In the genomic region with DNA sequence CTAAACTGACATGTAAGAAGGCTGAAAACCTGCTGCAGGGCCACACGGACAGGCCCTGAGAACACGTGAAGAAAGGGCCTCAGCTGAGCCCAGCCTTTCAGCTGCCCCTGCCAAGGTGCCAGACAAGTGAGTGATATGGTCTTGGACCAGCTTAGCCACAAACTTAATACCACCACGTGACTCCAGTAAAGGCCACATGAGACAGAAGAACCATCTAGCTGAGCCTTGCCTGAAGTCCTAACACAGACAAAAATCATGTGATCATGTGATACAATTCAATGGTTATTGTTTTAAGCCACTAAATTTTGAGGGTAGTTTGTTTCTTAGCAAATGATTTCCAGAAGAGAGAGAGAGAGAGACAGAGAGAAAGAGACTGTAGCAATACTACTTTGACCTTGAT, we compare ENCODE assay signal across 20 cellular contexts.
DNase-seq lines count a peak whose midpoint lies in the region; ATAC-seq and TF ChIP-seq lines count a peak whose summit lies in the region.
"Had no signal": no experiment of that assay in that cellular context is flagged by ENCODE, and none has a peak within 500 bp of the region (broad histone marks: within the 10 kb centered on the region; RNA-seq: fewer than 3 reads in every experiment).

No MANE protein-coding gene starts in this region.

- POLR2A ChIA-PET in IMR-90 (lab: Charles Lee; ENCODE audit: unreplicated experiment) (no interaction called here), GM10248 (lab: Yijun Ruan, JAX) (no interaction called here), T-cell (lab: Charles Lee) (no interaction called here)

- H2AK5ac ChIP-seq in IMR-90 (ENCODE audit: low read depth, low read length): peak overlapping the region; percentile 76; the same call in 1 of the 2 replicates

- peak overlapping the region; percentile 79 for H2BK5ac ChIP-seq in IMR-90 (ENCODE audit: low read depth, low read length, poor library complexity, severe bottlenecking)

- H3K9ac ChIP-seq in IMR-90 (ENCODE audit: low read depth, low read length): no peak overlapping the region

- no peaks in the 10 kb centered on the region for H3K36me3 ChIP-seq in IMR-90 (ENCODE audit: control insufficient read depth, insufficient read depth, low read length)
- no peaks in the 10 kb centered on the region for H3K36me3 ChIP-seq in ascending aorta
- H3K36me3 ChIP-seq in lower lobe of right lung: no peaks in the 10 kb centered on the region
- H3K36me3 ChIP-seq: SJCRH30 had no signal

- H3K4me1 ChIP-seq in IMR-90 (ENCODE audit: control insufficient read depth, insufficient read depth, low read length) (peaks cover 8% of the 10 kb centered on the region), ascending aorta (peaks cover 8 to 10% of the 10 kb centered on the region in 2 donors), lower lobe of right lung (peaks cover 35% of the 10 kb centered on the region)
- H3K4me1 ChIP-seq: SJCRH30 had no signal

- no peaks in the 10 kb centered on the region for H3K9me1 ChIP-seq in IMR-90 (ENCODE audit: insufficient read depth, low read length)

- H4K20me1 ChIP-seq in IMR-90 (ENCODE audit: insufficient read depth, low read length): no peaks in the 10 kb centered on the region

- no peaks in the 10 kb centered on the region for H3K36me3 Mint-ChIP-seq in T-cell

- no peak overlapping the region for H3K4me3 Mint-ChIP-seq in T-cell

- peak overlapping the region; percentile 80 for H3K4ac ChIP-seq in IMR-90 (ENCODE audit: low read depth, low read length)

- H3K27ac ChIP-seq in IMR-90 (ENCODE audit: insufficient read depth, low read length) (peak overlapping the region; percentile 87), ascending aorta (peak overlapping the region; percentile 69 to 72), lower lobe of right lung (peak overlapping the region; percentile 74)
- H3K27ac ChIP-seq: SJCRH30 had no signal

- no peak for TF ChIP-seq RAD21 in IMR-90 (IDR thresholded peaks at IDR 0.05; ENCODE audit: low read length)

- peak overlapping the region; percentile 17 for H2AK9ac ChIP-seq in IMR-90 (replicated peaks; ENCODE audit: low read depth, low read length, poor library complexity)

- in situ Hi-C loops in IMR-90 (cut with MboI; ENCODE audit: low sequenced_read_pairs): no loop called here

- ATAC-seq in IMR-90 (ENCODE audit: low read depth) (no peak), lower lobe of right lung (no peak), T-cell (replicated peaks in 1 of 4) (no peak)
- ATAC-seq: HCT116, SK-N-SH treated with all-trans-retinoic acid at 6 μM for 48 hours had no signal

- peak overlapping the region; percentile 51; the same call in 1 of the 2 replicates for H3K23ac ChIP-seq in IMR-90 (ENCODE audit: low read depth, low read length)

- no peak overlapping the region for H3K27ac Mint-ChIP-seq in T-cell

- H3K9me3 Mint-ChIP-seq in T-cell: peaks cover 4 to 9% (median 9%) of the 10 kb centered on the region in 3 donors

- H3K18ac ChIP-seq in IMR-90 (ENCODE audit: low read depth, low read length): peak overlapping the region; percentile 50

- H2BK120ac ChIP-seq in IMR-90 (ENCODE audit: low read depth, low read length): peak overlapping the region; percentile 89

- TF ChIP-seq CTCF in IMR-90 (conservative IDR thresholded peaks at IDR 0.05; ENCODE audit: low read depth, low read length) (no peak), ascending aorta (IDR thresholded peaks at IDR 0.05) (no peak), lower lobe of right lung (IDR thresholded peaks at IDR 0.05) (no peak), GM10248 (IDR thresholded peaks at IDR 0.05; ENCODE audit: control extremely low read depth, extremely low read depth, low read depth, missing control alignments) (no peak)

- H3K27me3 Mint-ChIP-seq in T-cell: no peaks in the 10 kb centered on the region

- no peaks in the 10 kb centered on the region for H3K27me3 ChIP-seq in IMR-90 (ENCODE audit: control insufficient read depth, insufficient read depth, low read length)
- no peaks in the 10 kb centered on the region for H3K27me3 ChIP-seq in ascending aorta
- no peaks in the 10 kb centered on the region for H3K27me3 ChIP-seq in lower lobe of right lung (ENCODE audit: low read depth)
- H3K27me3 ChIP-seq: SJCRH30 had no signal

- H4K8ac ChIP-seq in IMR-90 (ENCODE audit: low read depth in 2 of 2, low read length in 2 of 2): peak overlapping the region; percentile 43 to 81; a peak in 3 of 4 replicates

- H3K14ac ChIP-seq in IMR-90 (replicated peaks; ENCODE audit: low read depth, low read length): peak overlapping the region; percentile 33

- H3K4me1 Mint-ChIP-seq in T-cell: no peaks in the 10 kb centered on the region

- TF ChIP-seq POLR2A in IMR-90 (IDR thresholded peaks at IDR 0.05; ENCODE audit: low read depth, low read length): no peak

- peak overlapping the region; percentile 41; the same call in 2 of the 3 replicates for H2BK15ac ChIP-seq in IMR-90 (ENCODE audit: low read depth, low read length)

- H3K4me2 ChIP-seq in IMR-90 (ENCODE audit: low read depth, low read length): no peak overlapping the region

- H3K9me3 ChIP-seq in IMR-90 (ENCODE audit: control insufficient read depth, insufficient read depth, low read length) (peaks cover 6% of the 10 kb centered on the region), ascending aorta (peaks cover 5 to 10% of the 10 kb centered on the region in 2 donors), lower lobe of right lung (peaks cover 11% of the 10 kb centered on the region)
- H3K9me3 ChIP-seq: SJCRH30 had no signal

- H4K91ac ChIP-seq in IMR-90 (ENCODE audit: insufficient read depth, low read depth, low read length): peak overlapping the region; percentile 64

- H3K79me1 ChIP-seq in IMR-90 (ENCODE audit: low read depth in 1 of 2, low read length in 2 of 2): no peaks in the 10 kb centered on the region

- peak overlapping the region; percentile 51 for H4K5ac ChIP-seq in IMR-90 (ENCODE audit: low read depth, low read length)

- 85% methylated on average over 2 of the region's 3 CpGs; no CpG with 5 or more reads in 1 of the 2 experiments for WGBS in IMR-90 (ENCODE audit: extremely low coverage in 2 of 2, insufficient read length in 1 of 2), 2 experiments

- BruUV-seq in IMR-90 (replicated peaks; lab: Mats Ljungman, UMichigan): no TSS peak

- no peak overlapping the region for H3K56ac ChIP-seq in IMR-90 (ENCODE audit: extremely low read depth, insufficient read depth, low read length)

- no peak overlapping the region for H3K4me3 ChIP-seq in IMR-90 (ENCODE audit: insufficient read depth, low read depth, low read length)
- H3K4me3 ChIP-seq in ascending aorta: no peak overlapping the region
- H3K4me3 ChIP-seq in lower lobe of right lung: no peak overlapping the region
- H3K4me3 ChIP-seq: SJCRH30 had no signal

- dilution Hi-C loops in IMR-90 (cut with HindIII; ENCODE audit: low sequenced_read_pairs, unreplicated experiment): no loop called here

- no peak overlapping the region for H2AFZ ChIP-seq in IMR-90 (replicated peaks; ENCODE audit: low read length, poor library complexity)

- intact Hi-C loops in IMR-90 (cut with micrococcal nuclease): no loop called here
- intact Hi-C loops in ascending aorta (cut with DNase I): loop anchor here (2.0 kb wide), 1 partner anchor 66 kb away; a partner anchor contains a TSS
- intact Hi-C loops in lower lobe of right lung (cut with DNase I): no loop called here

- CTCF ChIA-PET in IMR-90 (lab: Yijun Ruan, JAX): no interaction called here
- CTCF ChIA-PET in GM10248 (lab: Yijun Ruan, JAX): interaction anchor here (1.0 to 1.6 kb wide), 5 partner anchors 10 to 18 kb away, joined by 3 to 5 read pairs (median 3); no protein-coding TSS in a partner anchor
- CTCF ChIA-PET in T-cell (lab: Charles Lee): no interaction called here

- H2BK20ac ChIP-seq in IMR-90 (ENCODE audit: low read depth, low read length): peak overlapping the region; percentile 75

- no peak for DNase-seq in IMR-90
- no peak for DNase-seq in ascending aorta (ENCODE audit: low spot score in 2 of 2)
- DNase-seq in lower lobe of right lung: no peak
- DNase-seq in DMS153 treated with DMSO at 0.1 percent for 48 hours (lab: John Stamatoyannopoulos, UW; ENCODE audit: unreplicated experiment): no peak
- no peak for DNase-seq in GM10248 (ENCODE audit: extremely low spot score)
- no peak for DNase-seq in mesenteric fat pad (ENCODE audit: low spot score)
- DNase-seq in T-cell: no peak
- DNase-seq: Calu3, DMS53, GDM1, Karpas-422, NCI-H1092, NCI-H1417 treated with DMSO at 0.1 percent for 48 hours, NCI-H1694 treated with DMSO at 0.1 percent for 48 hours, NCI-H2081, NCI-H2227 treated with DMSO at 0.1 percent for 48 hours, NCI-H526 treated with DMSO at 0.1 percent for 48 hours, SJCRH30 had no signal

TF ChIP-seq in IMR-90, 13 proteins besides CTCF, POLR2A, EP300 and RAD21 (continues in another document):
- TF ChIP-seq NFE2L2 (IDR thresholded peaks at IDR 0.05; ENCODE audit: low read depth, low read length) (no peak), RFX5 (IDR thresholded peaks at IDR 0.05; ENCODE audit: low read depth, low read length) (no peak), SMC3 (IDR thresholded peaks at IDR 0.05; ENCODE audit: low read depth, low read length) (no peak), MXI1 (IDR thresholded peaks at IDR 0.05; ENCODE audit: borderline replicate concordance, low read depth, low read length) (no peak), FOS (IDR thresholded peaks at IDR 0.05; ENCODE audit: low read depth, low read length) (no peak), BHLHE40 (IDR thresholded peaks at IDR 0.05; ENCODE audit: low read depth, low read length) (no peak), MAFK (IDR thresholded peaks at IDR 0.05; ENCODE audit: low read depth, low read length) (no peak), RCOR1 (IDR thresholded peaks at IDR 0.05; ENCODE audit: insufficient replicate concordance, low read length) (no peak), MAZ (IDR thresholded peaks at IDR 0.05; ENCODE audit: borderline replicate concordance, low read depth, low read length) (no peak)
- TF ChIP-seq, protein P1, sequence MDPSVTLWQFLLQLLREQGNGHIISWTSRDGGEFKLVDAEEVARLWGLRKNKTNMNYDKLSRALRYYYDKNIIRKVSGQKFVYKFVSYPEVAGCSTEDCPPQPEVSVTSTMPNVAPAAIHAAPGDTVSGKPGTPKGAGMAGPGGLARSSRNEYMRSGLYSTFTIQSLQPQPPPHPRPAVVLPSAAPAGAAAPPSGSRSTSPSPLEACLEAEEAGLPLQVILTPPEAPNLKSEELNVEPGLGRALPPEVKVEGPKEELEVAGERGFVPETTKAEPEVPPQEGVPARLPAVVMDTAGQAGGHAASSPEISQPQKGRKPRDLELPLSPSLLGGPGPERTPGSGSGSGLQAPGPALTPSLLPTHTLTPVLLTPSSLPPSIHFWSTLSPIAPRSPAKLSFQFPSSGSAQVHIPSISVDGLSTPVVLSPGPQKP (IDR thresholded peaks at IDR 0.05; ENCODE audit: borderline replicate concordance, low read depth, low read length): no peak
- TF ChIP-seq, protein P2, sequence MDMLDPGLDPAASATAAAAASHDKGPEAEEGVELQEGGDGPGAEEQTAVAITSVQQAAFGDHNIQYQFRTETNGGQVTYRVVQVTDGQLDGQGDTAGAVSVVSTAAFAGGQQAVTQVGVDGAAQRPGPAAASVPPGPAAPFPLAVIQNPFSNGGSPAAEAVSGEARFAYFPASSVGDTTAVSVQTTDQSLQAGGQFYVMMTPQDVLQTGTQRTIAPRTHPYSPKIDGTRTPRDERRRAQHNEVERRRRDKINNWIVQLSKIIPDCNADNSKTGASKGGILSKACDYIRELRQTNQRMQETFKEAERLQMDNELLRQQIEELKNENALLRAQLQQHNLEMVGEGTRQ (IDR thresholded peaks at IDR 0.05; ENCODE audit: low read depth, low read length): no peak
